In genomic region chr2:189024861-189025618, GRCh38 we compare ENCODE assay signal across 9 cellular contexts. TPM values are rescaled to one million over a fixed set of nuclear protein-coding genes. Genes with fewer than 3 reads are reported as not detected.
DNase-seq lines count a peak whose midpoint lies in the region; ATAC-seq, FAIRE-seq and TF ChIP-seq lines count a peak whose summit lies in the region.
"Had no signal": no experiment of that assay in that cellular context is flagged by ENCODE, and none has a peak within 500 bp of the region (broad histone marks: within the 10 kb centered on the region; RNA-seq: fewer than 3 reads in every experiment).

No MANE protein-coding gene starts in this region.

- no peak for DNase-seq in astrocyte (ENCODE audit: low read depth)
- no peak for DNase-seq in retinal pigment epithelial cell (ENCODE audit: low read depth)
- DNase-seq in effector memory CD4-positive, alpha-beta T cell = no peak
- DNase-seq in globus pallidus (ENCODE audit: low spot score) = no peak
- DNase-seq in midbrain (lab: John Stamatoyannopoulos, UW) = no peak
- DNase-seq: NCI-H2171 treated with DMSO at 0.1 percent for 48 hours had no signal

- H3K27ac Mint-ChIP-seq in astrocyte (ENCODE audit: unreplicated experiment) = no peak overlapping the region

- H3K4me3 Mint-ChIP-seq in astrocyte (ENCODE audit: unreplicated experiment) = no peak overlapping the region

- peaks cover 9% of the 10 kb centered on the region for H3K4me1 Mint-ChIP-seq in astrocyte (ENCODE audit: low read depth, unreplicated experiment)

- H3K9ac ChIP-seq in astrocyte (ENCODE audit: low read length) = no peak overlapping the region

- FAIRE-seq in astrocyte (lab: Jason Lieb, UNC) = peak; percentile 56

- peak; percentile 89 for ATAC-seq in GM18868 (IDR thresholded peaks at IDR 0.05; ENCODE audit: unreplicated experiment)
- ATAC-seq in HG03103 (IDR thresholded peaks at IDR 0.05; ENCODE audit: low read depth, unreplicated experiment) = peak; percentile 92
- no peak for ATAC-seq in HG03045 (IDR thresholded peaks at IDR 0.05; ENCODE audit: unreplicated experiment)

- no peaks in the 10 kb centered on the region for H3K27me3 ChIP-seq in astrocyte (ENCODE audit: insufficient read depth, low read length)
- H3K27me3 ChIP-seq in effector memory CD4-positive, alpha-beta T cell (replicated peaks; ENCODE audit: control insufficient read depth, insufficient read depth, low read length, poor library complexity, severe bottlenecking) = no peaks in the 10 kb centered on the region

- H3K36me3 ChIP-seq in astrocyte (ENCODE audit: insufficient read depth, low read length) = peaks cover 2% of the 10 kb centered on the region
- H3K36me3 ChIP-seq in effector memory CD4-positive, alpha-beta T cell (ENCODE audit: control insufficient read depth, insufficient read depth, low read length) = no peaks in the 10 kb centered on the region

- no peaks in the 10 kb centered on the region for H3K79me2 ChIP-seq in astrocyte (ENCODE audit: insufficient read depth, low read length)

- no peak overlapping the region for H3K4me3 ChIP-seq in astrocyte (ENCODE audit: insufficient read depth, low read depth, low read length)
- no peak overlapping the region for H3K4me3 ChIP-seq in retinal pigment epithelial cell (ENCODE audit: low read length)
- H3K4me3 ChIP-seq in effector memory CD4-positive, alpha-beta T cell (ENCODE audit: insufficient read depth, low read depth, low read length, poor library complexity, severe bottlenecking) = no peak overlapping the region

- H4K20me1 ChIP-seq in astrocyte (ENCODE audit: insufficient read depth, low read length) = no peaks in the 10 kb centered on the region

- no peak overlapping the region for H2AFZ ChIP-seq in astrocyte (ENCODE audit: low read depth, low read length)

- no peaks in the 10 kb centered on the region for H3K27me3 Mint-ChIP-seq in astrocyte (ENCODE audit: low read depth, unreplicated experiment)

- H3K4me1 ChIP-seq in astrocyte (ENCODE audit: insufficient read depth, low read length) = peaks cover 6% of the 10 kb centered on the region
- no peaks in the 10 kb centered on the region for H3K4me1 ChIP-seq in effector memory CD4-positive, alpha-beta T cell (ENCODE audit: control insufficient read depth, insufficient read depth, low read length, poor library complexity, severe bottlenecking)

- H3K27ac ChIP-seq in astrocyte (ENCODE audit: low read depth, low read length) = no peak overlapping the region
- H3K27ac ChIP-seq in effector memory CD4-positive, alpha-beta T cell (ENCODE audit: insufficient read depth, low read length, poor library complexity, severe bottlenecking) = no peak overlapping the region

- H3K36me3 Mint-ChIP-seq in astrocyte (ENCODE audit: low read depth, unreplicated experiment) = peaks cover 3% of the 10 kb centered on the region

- no peaks in the 10 kb centered on the region for H3K9me3 ChIP-seq in astrocyte (ENCODE audit: insufficient read depth, low read depth, low read length)
- no peaks in the 10 kb centered on the region for H3K9me3 ChIP-seq in effector memory CD4-positive, alpha-beta T cell (ENCODE audit: control insufficient read depth, low read length)

- TF ChIP-seq CTCF in astrocyte (IDR thresholded peaks at IDR 0.05; ENCODE audit: insufficient read depth, low read depth, low read length) (peak; percentile 37), retinal pigment epithelial cell (conservative IDR thresholded peaks at IDR 0.05; ENCODE audit: low read depth, low read length) (peak; percentile 54)

- no peak overlapping the region for H3K4me2 ChIP-seq in astrocyte (ENCODE audit: low read length)

- H3K9me3 Mint-ChIP-seq in astrocyte (ENCODE audit: unreplicated experiment) = no peaks in the 10 kb centered on the region

RNA-seq across cellular contexts. Expression of gene COL3A1, which starts 50.9 kb away (rescaled TPM):
- 350 and 458 TPM in 2 replicates for total RNA-seq in astrocyte
